Comparison of ENCODE assay signal across 11 cellular contexts in the genomic region with DNA sequence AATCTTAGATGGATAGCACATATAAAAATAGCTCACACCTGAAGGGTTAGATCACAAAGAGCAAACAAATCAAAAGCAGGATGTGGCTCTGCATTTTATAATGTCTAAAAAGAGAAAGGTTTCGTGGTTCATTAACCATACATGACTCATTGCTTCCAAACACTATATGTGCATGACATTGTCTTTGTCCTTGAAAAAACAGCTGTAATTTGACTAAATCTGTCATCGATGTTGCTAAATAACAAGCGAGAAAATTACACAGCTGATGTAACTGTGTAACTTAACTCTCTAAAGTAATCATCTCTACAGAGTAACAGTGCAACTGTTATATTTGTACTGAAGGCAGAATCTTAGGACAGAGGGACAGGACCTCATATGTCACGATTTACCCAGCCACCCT.
A peak's percentile ranks its signal among the peaks of the same experiment; 100 is the strongest.
DNase-seq lines count a peak whose midpoint lies in the region; ATAC-seq, FAIRE-seq and TF ChIP-seq lines count a peak whose summit lies in the region.
"Had no signal": no experiment of that assay in that cellular context is flagged by ENCODE, and none has a peak within 500 bp of the region (broad histone marks: within the 10 kb centered on the region; RNA-seq: fewer than 3 reads in every experiment).

No MANE protein-coding gene starts in this region.

- H3K4me3 ChIP-seq in bronchial epithelial cell (ENCODE audit: low read depth, low read length) (no peak overlapping the region), esophagus muscularis mucosa (no peak overlapping the region), upper lobe of right lung (no peak overlapping the region)

- FAIRE-seq in H54 (lab: Jason Lieb, UNC) (peak; percentile 95), bronchial epithelial cell (lab: Jason Lieb, UNC) (no peak)

- in situ Hi-C loops in ACHN (cut with HindIII; ENCODE audit: low pct_ligation_motif_present, low pct_unique_long_range_greater_than_20kb, low sequenced_read_pairs), result no loop called here

- TF ChIP-seq EP300 in esophagus muscularis mucosa (IDR thresholded peaks at IDR 0.05), result no peak

- H3K36me3 ChIP-seq in bronchial epithelial cell (ENCODE audit: control insufficient read depth, insufficient read depth, low read length), result no peaks in the 10 kb centered on the region
- no peaks in the 10 kb centered on the region for H3K36me3 ChIP-seq in esophagus muscularis mucosa
- no peaks in the 10 kb centered on the region for H3K36me3 ChIP-seq in upper lobe of right lung

- H3K9me3 ChIP-seq in esophagus muscularis mucosa (peaks cover 0 to 6% (median 0%) of the 10 kb centered on the region in 4 donors), upper lobe of right lung (no peaks in the 10 kb centered on the region)

- TF ChIP-seq POLR2A in H54 (IDR thresholded peaks at IDR 0.05; ENCODE audit: low read depth, low read length) (no peak), esophagus muscularis mucosa (IDR thresholded peaks at IDR 0.05; ENCODE audit: low read depth) (no peak), erythroblast (IDR thresholded peaks at IDR 0.05; ENCODE audit: low read length) (no peak)

- intact Hi-C loops in esophagus muscularis mucosa (cut with DNase I) (no loop called here), upper lobe of right lung (cut with DNase I) (no loop called here)

- H3K27me3 ChIP-seq in bronchial epithelial cell (ENCODE audit: control insufficient read depth, insufficient read depth, low read length) (no peaks in the 10 kb centered on the region), esophagus muscularis mucosa (no peaks in the 10 kb centered on the region), upper lobe of right lung (no peaks in the 10 kb centered on the region)

- TF ChIP-seq CTCF in bronchial epithelial cell (IDR thresholded peaks at IDR 0.05; ENCODE audit: insufficient read depth, low read length, severe bottlenecking) (no peak), esophagus muscularis mucosa (IDR thresholded peaks at IDR 0.05) (no peak), upper lobe of right lung (IDR thresholded peaks at IDR 0.05) (no peak)

- WGBS in esophagus muscularis mucosa, result 29% methylated on average over 4 of the region's 4 CpGs

- peak; percentile 73 for DNase-seq in ACHN
- DNase-seq in H54 (ENCODE audit: insufficient read length, low spot score), result no peak
- DNase-seq in NCI-H2029 (lab: John Stamatoyannopoulos, UW), result peak; percentile 97
- DNase-seq in bronchial epithelial cell (ENCODE audit: low read depth), result peak; percentile 69
- DNase-seq in esophagus muscularis mucosa (ENCODE audit: extremely low spot score), result no peak
- no peak for DNase-seq in NCI-H524 (lab: John Stamatoyannopoulos, UW)
- DNase-seq in erythroblast (lab: John Stamatoyannopoulos, UW), result no peak
- DNase-seq in upper lobe of right lung, result no peak
- DNase-seq: activated T-cell treated with anti-CD3 and anti-CD28 coated beads, Interleukin-2, amount 50 U/mL, for 48 hours; CD4-positive, alpha-beta T cell; head of caudate nucleus had no signal

- no peak for ATAC-seq in upper lobe of right lung

- H3K27ac ChIP-seq in esophagus muscularis mucosa (replicated peaks in 1 of 4) (no peak overlapping the region), upper lobe of right lung (no peak overlapping the region)

- no peaks in the 10 kb centered on the region for H3K4me1 ChIP-seq in esophagus muscularis mucosa
- no peaks in the 10 kb centered on the region for H3K4me1 ChIP-seq in upper lobe of right lung

Comparison
In these comparisons a context has a peak if more than half of its experiments do, and no peak if none do; other contexts are left out.
1. DNase-seq: peak in ACHN (single experiment), NCI-H2029 (single experiment) and bronchial epithelial cell (single experiment); none in H54 (single experiment), esophagus muscularis mucosa (single experiment), NCI-H524 (0 of 2), erythroblast (0 of 2) and upper lobe of right lung (single experiment).